7 cellular contexts compared by ENCODE assay signal in genomic region chr17:76970228-76970627, GRCh38.
DNase-seq lines count a peak whose midpoint lies in the region; ATAC-seq and TF ChIP-seq lines count a peak whose summit lies in the region.
"Not testable (repeated sequence)": the region's sequence is repeated elsewhere in the genome, so short reads cannot be mapped to it uniquely, and the experiment has no call there.

No MANE protein-coding gene starts in this region.

- peak overlapping the region; percentile 30 for H3K27ac Mint-ChIP-seq in endodermal cell
- H3K27ac Mint-ChIP-seq in nephron progenitor cell, result not testable (repeated sequence)

- H3K4me1 ChIP-seq in ES-I3 (ENCODE audit: insufficient read depth, low read length), result peaks cover 31% of the 10 kb centered on the region
- H3K4me1 ChIP-seq in OCI-LY1 (ENCODE audit: insufficient read depth, low read length, severe bottlenecking), result peaks cover 42% of the 10 kb centered on the region
- H3K4me1 ChIP-seq in endodermal cell (ENCODE audit: control insufficient read depth, insufficient read depth, low read length), result not testable (repeated sequence)

- peaks cover 19% of the 10 kb centered on the region for H3K4me1 Mint-ChIP-seq in activated T-cell treated with anti-CD3 and anti-CD28 coated beads, Interleukin-2, amount 50 U/mL, for 4 hours (ENCODE audit: low read depth)
- H3K4me1 Mint-ChIP-seq in endodermal cell (peaks cover 13% of the 10 kb centered on the region), nephron progenitor cell (peaks cover 34% of the 10 kb centered on the region)

- not testable (repeated sequence) for H3K36me3 Mint-ChIP-seq in activated T-cell treated with anti-CD3 and anti-CD28 coated beads, Interleukin-2, amount 50 U/mL, for 4 hours (ENCODE audit: insufficient read depth); endodermal cell (ENCODE audit: low read depth); nephron progenitor cell (ENCODE audit: low read depth)

- peak overlapping the region; percentile 97 for H3K4me3 ChIP-seq in OCI-LY1 (ENCODE audit: low read depth, low read length, poor library complexity, severe bottlenecking)
- peak overlapping the region; percentile 80 for H3K4me3 ChIP-seq in endodermal cell (ENCODE audit: low read length)

- peak overlapping the region; percentile 90 for H3K4me2 ChIP-seq in OCI-LY1 (ENCODE audit: low read length)

- peak overlapping the region; percentile 96 for H3K27ac ChIP-seq in OCI-LY1 (ENCODE audit: low read depth, low read length, poor library complexity, severe bottlenecking)
- H3K27ac ChIP-seq in endodermal cell (ENCODE audit: low read depth, low read length), result not testable (repeated sequence)

- H3K9me2 ChIP-seq in OCI-LY1 (ENCODE audit: low read depth, low read length), result not testable (repeated sequence)

- H3K27me3 ChIP-seq in OCI-LY1 (ENCODE audit: insufficient read depth, low read length); endodermal cell (ENCODE audit: control insufficient read depth, insufficient read depth, low read length, poor library complexity, severe bottlenecking): not testable (repeated sequence)

- H3K9me3 Mint-ChIP-seq in activated T-cell treated with anti-CD3 and anti-CD28 coated beads, Interleukin-2, amount 50 U/mL, for 4 hours; endodermal cell; nephron progenitor cell: not testable (repeated sequence)

- H3K36me3 ChIP-seq in ES-I3 (ENCODE audit: insufficient read depth, low read length); endodermal cell (ENCODE audit: control insufficient read depth, insufficient read depth, low read length): not testable (repeated sequence)
- H3K36me3 ChIP-seq in OCI-LY1 (ENCODE audit: insufficient read depth, low read length), result peaks cover 35% of the 10 kb centered on the region

- 73 to 82% methylated on average over 5 of the region's 5 CpGs for WGBS in endodermal cell (ENCODE audit: insufficient coverage in 1 of 2, insufficient read length in 1 of 2), 2 experiments

- H4K20me1 ChIP-seq in OCI-LY1 (ENCODE audit: insufficient read depth, low read length), result not testable (repeated sequence)

- H2AFZ ChIP-seq in OCI-LY1 (ENCODE audit: low read length), result not testable (repeated sequence)

- not testable (repeated sequence) for H3F3A ChIP-seq in OCI-LY1 (ENCODE audit: insufficient read depth, low read length)

- not testable (repeated sequence) for ATAC-seq in activated T-cell treated with anti-CD3 and anti-CD28 coated beads, Interleukin-2, amount 50 U/mL, for 4 hours

- H3K9ac ChIP-seq in ES-I3 (ENCODE audit: low read depth, low read length), result peak overlapping the region; percentile 67
- peak overlapping the region; percentile 97; the same call in 1 of the 2 replicates for H3K9ac ChIP-seq in OCI-LY1 (ENCODE audit: low read length)
- H3K9ac ChIP-seq in endodermal cell (ENCODE audit: extremely low read depth, low read length, poor library complexity, severe bottlenecking), result peak overlapping the region; percentile 94

- DNase-seq in NCI-H1105 treated with DMSO at 0.1 percent for 48 hours (lab: John Stamatoyannopoulos, UW), result peak; percentile 19
- DNase-seq in activated T-cell treated with anti-CD3 and anti-CD28 coated beads, Interleukin-2, amount 50 U/mL, for 4 hours; endodermal cell; nephron progenitor cell: not testable (repeated sequence)
- peak; percentile 59 for DNase-seq in islet precursor cell

- not testable (repeated sequence) for H3K9me3 ChIP-seq in ES-I3 (ENCODE audit: control insufficient read depth, insufficient read depth, low read length); OCI-LY1 (ENCODE audit: low read length); endodermal cell (ENCODE audit: control insufficient read depth, low read length)

- H3K27me3 Mint-ChIP-seq in activated T-cell treated with anti-CD3 and anti-CD28 coated beads, Interleukin-2, amount 50 U/mL, for 4 hours (ENCODE audit: low read depth), result peaks cover 10% of the 10 kb centered on the region
- H3K27me3 Mint-ChIP-seq in endodermal cell (ENCODE audit: insufficient read depth), result not testable (repeated sequence)
- peaks cover 44% of the 10 kb centered on the region for H3K27me3 Mint-ChIP-seq in nephron progenitor cell (ENCODE audit: low read depth, poor library complexity)

- TF ChIP-seq CTCF in OCI-LY1 (IDR thresholded peaks at IDR 0.05; ENCODE audit: low read length); endodermal cell (conservative IDR thresholded peaks at IDR 0.05); nephron progenitor cell (IDR thresholded peaks at IDR 0.05): not testable (repeated sequence)

- H3K79me2 ChIP-seq in OCI-LY1 (ENCODE audit: insufficient read depth, low read length), result peaks cover 31% of the 10 kb centered on the region

- peak overlapping the region; percentile 45 for H3K4me3 Mint-ChIP-seq in activated T-cell treated with anti-CD3 and anti-CD28 coated beads, Interleukin-2, amount 50 U/mL, for 4 hours
- peak overlapping the region; percentile 70 for H3K4me3 Mint-ChIP-seq in endodermal cell
- peak overlapping the region; percentile 65 for H3K4me3 Mint-ChIP-seq in nephron progenitor cell
